9 cellular contexts compared by ENCODE assay signal in the genomic region with DNA sequence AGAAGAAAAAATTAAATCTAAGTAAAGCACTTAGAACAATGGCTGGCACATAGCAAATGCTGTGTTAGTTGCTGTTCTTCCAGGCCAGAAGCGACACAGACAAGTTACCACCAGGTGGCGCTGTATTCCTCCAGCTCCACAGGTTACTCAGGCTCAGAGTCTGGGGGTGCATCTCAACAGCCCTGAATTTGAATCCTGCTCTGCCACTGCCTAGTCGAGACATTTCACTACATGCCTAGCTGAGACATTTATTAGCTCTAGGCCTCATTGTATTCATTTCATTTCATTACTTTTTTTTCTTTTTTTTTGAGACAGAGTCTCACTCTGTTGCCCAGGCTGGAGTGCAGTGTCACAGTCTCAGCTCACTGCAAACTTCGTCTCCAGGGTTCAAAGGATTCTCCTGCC. TPM values are rescaled to one million over a fixed set of nuclear protein-coding genes. Genes with fewer than 3 reads are reported as not detected.
DNase-seq lines count a peak whose midpoint lies in the region; ATAC-seq and TF ChIP-seq lines count a peak whose summit lies in the region.
"Had no signal": no experiment of that assay in that cellular context is flagged by ENCODE, and none has a peak within 500 bp of the region (broad histone marks: within the 10 kb centered on the region; RNA-seq: fewer than 3 reads in every experiment).

No MANE protein-coding gene starts in this region.

- H3K27me3 Mint-ChIP-seq in osteocyte (ENCODE audit: unreplicated experiment) = peaks cover 19% of the 10 kb centered on the region

- POLR2A ChIA-PET in RWPE1 (lab: Yijun Ruan, JAX; ENCODE audit: low non-redundant PET) = no interaction called here

- CTCF ChIA-PET in RWPE1 (lab: Yijun Ruan, JAX) = interaction anchor here (0.7 to 1.2 kb wide), 5 partner anchors 11 to 173 kb away, joined by 3 to 9 read pairs (median 3); no protein-coding TSS in a partner anchor

- no peaks in the 10 kb centered on the region for H3K36me3 ChIP-seq in tibial artery

- H3K4me1 ChIP-seq in foreskin keratinocyte (no peaks in the 10 kb centered on the region), tibial artery (no peaks in the 10 kb centered on the region)

- H3K4me3 Mint-ChIP-seq in osteocyte (ENCODE audit: unreplicated experiment) = no peak overlapping the region

- no peaks in the 10 kb centered on the region for H3K36me3 Mint-ChIP-seq in osteocyte (ENCODE audit: unreplicated experiment)

- no peaks in the 10 kb centered on the region for H3K9me3 ChIP-seq in tibial artery

- no peaks in the 10 kb centered on the region for H3K9me3 Mint-ChIP-seq in osteocyte (ENCODE audit: unreplicated experiment)

- DNase-seq in COLO829 (ENCODE audit: low spot score) (peak; percentile 50), RWPE1 (ENCODE audit: low spot score) (peak; percentile 56), foreskin keratinocyte (peak in 1 of 2 donors; percentile 37), osteocyte (ENCODE audit: extremely low spot score, unreplicated experiment) (peak; percentile 87), tibial artery (peak; percentile 67 to 68)
- peak; percentile 70 for DNase-seq in activated T-helper 9 cell treated with anti-CD3 and anti-CD28 coated beads, Interleukin-2, amount 50 U/mL, for 16 hours (ENCODE audit: low read depth)

- TF ChIP-seq RAD21 in Ishikawa (IDR thresholded peaks at IDR 0.05; ENCODE audit: low read depth) = peak; percentile 71

- H3K27ac Mint-ChIP-seq in osteocyte (ENCODE audit: unreplicated experiment) = no peak overlapping the region

- H3K27me3 ChIP-seq in foreskin keratinocyte (no peaks in the 10 kb centered on the region), tibial artery (peaks cover 0 to 26% of the 10 kb centered on the region in 2 donors)

- peak; percentile 54 for ATAC-seq in foreskin keratinocyte
- ATAC-seq in GM18511 (IDR thresholded peaks at IDR 0.05; ENCODE audit: unreplicated experiment) = no peak

- intact Hi-C loops in tibial artery (cut with DNase I; ENCODE audit: low total_unique reads) = no loop called here

- H3K4me1 Mint-ChIP-seq in osteocyte (ENCODE audit: unreplicated experiment) = no peaks in the 10 kb centered on the region

- no peak for TF ChIP-seq EP300 in Ishikawa (IDR thresholded peaks at IDR 0.05; ENCODE audit: borderline replicate concordance)

- TF ChIP-seq CTCF in RWPE1 (conservative IDR thresholded peaks at IDR 0.05; ENCODE audit: low read depth) = peak; percentile 84
- TF ChIP-seq CTCF in foreskin keratinocyte (conservative IDR thresholded peaks at IDR 0.05) = peak; percentile 80
- TF ChIP-seq CTCF in osteocyte (IDR thresholded peaks at IDR 0.05) = peak; percentile 91
- TF ChIP-seq CTCF in tibial artery (IDR thresholded peaks at IDR 0.05) = peak; percentile 57 to 81

- H3K27ac ChIP-seq in RWPE1 (no peak overlapping the region), foreskin keratinocyte (no peak overlapping the region), tibial artery (no peak overlapping the region)

- no peak overlapping the region for H3K4me3 ChIP-seq in tibial artery

TF ChIP-seq in Ishikawa, 13 proteins besides CTCF, POLR2A, EP300 and RAD21:
- TF ChIP-seq, protein P1, sequence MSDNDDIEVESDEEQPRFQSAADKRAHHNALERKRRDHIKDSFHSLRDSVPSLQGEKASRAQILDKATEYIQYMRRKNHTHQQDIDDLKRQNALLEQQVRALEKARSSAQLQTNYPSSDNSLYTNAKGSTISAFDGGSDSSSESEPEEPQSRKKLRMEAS (IDR thresholded peaks at IDR 0.05) = no peak
- TF ChIP-seq, protein P2, sequence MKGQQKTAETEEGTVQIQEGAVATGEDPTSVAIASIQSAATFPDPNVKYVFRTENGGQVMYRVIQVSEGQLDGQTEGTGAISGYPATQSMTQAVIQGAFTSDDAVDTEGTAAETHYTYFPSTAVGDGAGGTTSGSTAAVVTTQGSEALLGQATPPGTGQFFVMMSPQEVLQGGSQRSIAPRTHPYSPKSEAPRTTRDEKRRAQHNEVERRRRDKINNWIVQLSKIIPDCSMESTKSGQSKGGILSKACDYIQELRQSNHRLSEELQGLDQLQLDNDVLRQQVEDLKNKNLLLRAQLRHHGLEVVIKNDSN (IDR thresholded peaks at IDR 0.05) = no peak
- TF ChIP-seq NFIC (IDR thresholded peaks at IDR 0.05) (no peak), CEBPB (IDR thresholded peaks at IDR 0.05) (no peak), TEAD4 (IDR thresholded peaks at IDR 0.05) (no peak), ZBTB7A (IDR thresholded peaks at IDR 0.05; ENCODE audit: low read depth) (no peak), YY1 (IDR thresholded peaks at IDR 0.05; ENCODE audit: low read depth) (no peak)
- TF ChIP-seq, protein P3, sequence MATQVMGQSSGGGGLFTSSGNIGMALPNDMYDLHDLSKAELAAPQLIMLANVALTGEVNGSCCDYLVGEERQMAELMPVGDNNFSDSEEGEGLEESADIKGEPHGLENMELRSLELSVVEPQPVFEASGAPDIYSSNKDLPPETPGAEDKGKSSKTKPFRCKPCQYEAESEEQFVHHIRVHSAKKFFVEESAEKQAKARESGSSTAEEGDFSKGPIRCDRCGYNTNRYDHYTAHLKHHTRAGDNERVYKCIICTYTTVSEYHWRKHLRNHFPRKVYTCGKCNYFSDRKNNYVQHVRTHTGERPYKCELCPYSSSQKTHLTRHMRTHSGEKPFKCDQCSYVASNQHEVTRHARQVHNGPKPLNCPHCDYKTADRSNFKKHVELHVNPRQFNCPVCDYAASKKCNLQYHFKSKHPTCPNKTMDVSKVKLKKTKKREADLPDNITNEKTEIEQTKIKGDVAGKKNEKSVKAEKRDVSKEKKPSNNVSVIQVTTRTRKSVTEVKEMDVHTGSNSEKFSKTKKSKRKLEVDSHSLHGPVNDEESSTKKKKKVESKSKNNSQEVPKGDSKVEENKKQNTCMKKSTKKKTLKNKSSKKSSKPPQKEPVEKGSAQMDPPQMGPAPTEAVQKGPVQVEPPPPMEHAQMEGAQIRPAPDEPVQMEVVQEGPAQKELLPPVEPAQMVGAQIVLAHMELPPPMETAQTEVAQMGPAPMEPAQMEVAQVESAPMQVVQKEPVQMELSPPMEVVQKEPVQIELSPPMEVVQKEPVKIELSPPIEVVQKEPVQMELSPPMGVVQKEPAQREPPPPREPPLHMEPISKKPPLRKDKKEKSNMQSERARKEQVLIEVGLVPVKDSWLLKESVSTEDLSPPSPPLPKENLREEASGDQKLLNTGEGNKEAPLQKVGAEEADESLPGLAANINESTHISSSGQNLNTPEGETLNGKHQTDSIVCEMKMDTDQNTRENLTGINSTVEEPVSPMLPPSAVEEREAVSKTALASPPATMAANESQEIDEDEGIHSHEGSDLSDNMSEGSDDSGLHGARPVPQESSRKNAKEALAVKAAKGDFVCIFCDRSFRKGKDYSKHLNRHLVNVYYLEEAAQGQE (IDR thresholded peaks at IDR 0.05; ENCODE audit: low read depth) = no peak

RNA-seq across cellular contexts. Expression of a gene that starts 16.4 kb away (rescaled TPM):
- total RNA-seq in foreskin keratinocyte = not detected in 2 replicates
- not detected in 2 replicates for polyA plus RNA-seq in foreskin keratinocyte
- total RNA-seq in osteocyte = not detected in 2 replicates
- total RNA-seq: T-helper 2 cell treated with Interferon-gamma antibody and Interleukin-4, amounts not matched to agents 100 ng/mL and 5 ng/mL, for 36 hours had no signal
